Comparison of ENCODE assay signal across 24 cellular contexts in the genomic region with DNA sequence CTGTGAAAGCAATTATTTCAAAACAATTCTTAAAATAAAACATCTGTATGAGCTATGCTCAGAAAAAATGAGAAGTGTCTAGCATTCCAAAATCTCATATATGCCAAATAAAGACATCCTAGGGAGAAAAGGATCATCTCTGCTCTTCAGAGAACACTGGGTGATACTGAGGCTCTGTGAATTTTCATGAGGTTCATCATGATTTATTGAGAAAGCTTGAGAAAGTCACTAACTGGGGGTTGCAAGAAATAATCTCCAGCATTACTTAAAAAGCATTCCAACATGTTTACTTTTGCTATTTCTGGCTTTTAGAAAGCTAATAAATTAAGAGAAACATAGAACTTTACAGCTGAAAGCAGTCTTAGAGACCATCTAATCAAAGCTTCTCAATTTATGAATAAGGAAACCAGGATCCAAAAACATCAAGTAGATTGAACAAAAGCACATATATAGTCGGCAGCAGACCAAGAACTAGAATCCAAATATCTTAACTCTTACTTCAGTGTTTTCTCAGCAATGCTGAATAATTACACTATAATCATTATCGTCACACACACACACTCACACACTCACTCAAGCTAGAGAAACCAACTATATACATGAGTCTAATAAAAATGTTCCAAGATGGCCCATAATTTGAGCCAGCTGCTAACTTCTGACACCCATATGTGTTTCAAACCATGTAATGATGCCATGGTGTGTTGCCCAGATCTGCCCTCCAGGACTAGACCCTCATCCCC.
DNase-seq lines count a peak whose midpoint lies in the region; TF ChIP-seq lines count a peak whose summit lies in the region.
"Had no signal": no experiment of that assay in that cellular context is flagged by ENCODE, and none has a peak within 500 bp of the region (broad histone marks: within the 10 kb centered on the region; RNA-seq: fewer than 3 reads in every experiment).

No MANE protein-coding gene starts in this region.

- no peaks in the 10 kb centered on the region for H3K79me2 ChIP-seq in hepatocyte

- H3K4me1 ChIP-seq in hepatocyte (ENCODE audit: insufficient read depth) (no peaks in the 10 kb centered on the region), vagina (peaks cover 20% of the 10 kb centered on the region), tibial artery (peaks cover 0 to 14% (median 2%) of the 10 kb centered on the region in 4 donors)
- no peaks in the 10 kb centered on the region for H3K4me1 ChIP-seq in effector memory CD4-positive, alpha-beta T cell (ENCODE audit: control insufficient read depth, insufficient read depth, low read length, poor library complexity, severe bottlenecking)
- H3K4me1 ChIP-seq: BLaER1, Caco-2, spleen, thyroid gland had no signal

- H3K27me3 ChIP-seq in hepatocyte (no peaks in the 10 kb centered on the region), vagina (no peaks in the 10 kb centered on the region), tibial artery (no peaks in the 10 kb centered on the region)
- no peaks in the 10 kb centered on the region for H3K27me3 ChIP-seq in effector memory CD4-positive, alpha-beta T cell (replicated peaks; ENCODE audit: control insufficient read depth, insufficient read depth, low read length, poor library complexity, severe bottlenecking)
- H3K27me3 ChIP-seq: BLaER1, spleen, thyroid gland had no signal

- no peaks in the 10 kb centered on the region for H3K9me2 ChIP-seq in hepatocyte (replicated peaks; ENCODE audit: insufficient read depth)

- H3K4me3 ChIP-seq in hepatocyte (no peak overlapping the region), vagina (no peak overlapping the region), tibial artery (no peak overlapping the region)
- no peak overlapping the region for H3K4me3 ChIP-seq in effector memory CD4-positive, alpha-beta T cell (ENCODE audit: insufficient read depth, low read depth, low read length, poor library complexity, severe bottlenecking)
- H3K4me3 ChIP-seq: BLaER1, spleen, thyroid gland had no signal

- H3K27ac ChIP-seq in hepatocyte: peak overlapping the region; percentile 23
- H3K27ac ChIP-seq in vagina: peak overlapping the region; percentile 73
- no peak overlapping the region for H3K27ac ChIP-seq in effector memory CD4-positive, alpha-beta T cell (ENCODE audit: insufficient read depth, low read length, poor library complexity, severe bottlenecking)
- no peak overlapping the region for H3K27ac ChIP-seq in tibial artery
- H3K27ac ChIP-seq: 22Rv1, BLaER1, RWPE1, thyroid gland had no signal

- no peak overlapping the region for H2AFZ ChIP-seq in hepatocyte

- no peaks in the 10 kb centered on the region for H3K9me3 ChIP-seq in hepatocyte (ENCODE audit: low read depth)
- H3K9me3 ChIP-seq in vagina: no peaks in the 10 kb centered on the region
- H3K9me3 ChIP-seq in effector memory CD4-positive, alpha-beta T cell (ENCODE audit: control insufficient read depth, low read length): no peaks in the 10 kb centered on the region
- no peaks in the 10 kb centered on the region for H3K9me3 ChIP-seq in tibial artery
- H3K9me3 ChIP-seq: BLaER1, Caco-2, thyroid gland had no signal

- no peaks in the 10 kb centered on the region for H4K20me1 ChIP-seq in hepatocyte (ENCODE audit: insufficient read depth, poor library complexity, severe bottlenecking)
- H4K20me1 ChIP-seq: BLaER1 had no signal

- H3K36me3 ChIP-seq in hepatocyte (replicated peaks; ENCODE audit: insufficient read depth, low read depth) (no peaks in the 10 kb centered on the region), vagina (no peaks in the 10 kb centered on the region), tibial artery (no peaks in the 10 kb centered on the region)
- no peaks in the 10 kb centered on the region for H3K36me3 ChIP-seq in effector memory CD4-positive, alpha-beta T cell (ENCODE audit: control insufficient read depth, insufficient read depth, low read length)
- H3K36me3 ChIP-seq: BLaER1, spleen, thyroid gland had no signal

- DNase-seq in DMS 273 (lab: John Stamatoyannopoulos, UW; ENCODE audit: unreplicated experiment) (peak; percentile 20), DMS 273 treated with DMSO at 0.1 percent for 48 hours (lab: John Stamatoyannopoulos, UW) (no peak), amniotic epithelial cell (ENCODE audit: low read depth) (peak; percentile 66), hepatocyte (ENCODE audit: low spot score) (no peak), vagina (ENCODE audit: extremely low spot score in 2 of 2) (no peak), tibial artery (no peak)
- no peak for DNase-seq in central memory CD4-positive, alpha-beta T cell
- DNase-seq in effector memory CD4-positive, alpha-beta T cell: no peak
- DNase-seq: activated CD4-positive, CD25-positive, alpha-beta regulatory T cell; activated CD8-positive, alpha-beta T cell treated with anti-CD3 and anti-CD28 coated beads for 36 hours; Caco-2; kidney glomerular epithelial cell; mesendoderm; naive B cell; NCI-H1436 treated with DMSO at 0.1 percent for 48 hours; NCI-H524; spleen; stimulated activated CD4-positive, alpha-beta T cell treated with anti-CD3 and anti-CD28 coated beads, Interleukin-4, amount 100 ng/mL, for 24 hours; stimulated activated naive CD8-positive, alpha-beta T cell treated with anti-CD3 and anti-CD28 coated beads, Interleukin-15, Interleukin-2, amounts not matched to agents 100 U/mL and 50 U/mL, for 24 hours; T1000; thyroid gland had no signal

- intact Hi-C loops in vagina (cut with DNase I): no loop called here
- intact Hi-C loops in tibial artery (cut with DNase I; ENCODE audit: low total_unique reads): no loop called here

- TF ChIP-seq POLR2A in vagina (IDR thresholded peaks at IDR 0.05): no peak

- TF ChIP-seq CTCF in hepatocyte (IDR thresholded peaks at IDR 0.05; ENCODE audit: poor library complexity): no peak
- TF ChIP-seq CTCF in vagina (IDR thresholded peaks at IDR 0.05): no peak
- TF ChIP-seq CTCF in tibial artery (IDR thresholded peaks at IDR 0.05): no peak

- H3K4me2 ChIP-seq in hepatocyte: no peak overlapping the region
- H3K4me2 ChIP-seq: BLaER1 had no signal

- 57% methylated on average over 2 of the region's 2 CpGs for WGBS in hepatocyte (ENCODE audit: low lambda C conversion rate, missing lambda C conversion rate)

Comparison
In these comparisons a context has a peak if more than half of its experiments do, and no peak if none do; other contexts are left out.
1. DNase-seq: peak in DMS 273 (single experiment) and amniotic epithelial cell (single experiment); none in DMS 273 treated with DMSO at 0.1 percent for 48 hours (single experiment), hepatocyte (single experiment), vagina (0 of 2), central memory CD4-positive, alpha-beta T cell (single experiment), effector memory CD4-positive, alpha-beta T cell (0 of 3) and tibial artery (0 of 2).
2. H3K27ac ChIP-seq: peak in hepatocyte (single experiment) and vagina (single experiment); none in effector memory CD4-positive, alpha-beta T cell (single experiment) and tibial artery (0 of 2).